In the genomic region with DNA sequence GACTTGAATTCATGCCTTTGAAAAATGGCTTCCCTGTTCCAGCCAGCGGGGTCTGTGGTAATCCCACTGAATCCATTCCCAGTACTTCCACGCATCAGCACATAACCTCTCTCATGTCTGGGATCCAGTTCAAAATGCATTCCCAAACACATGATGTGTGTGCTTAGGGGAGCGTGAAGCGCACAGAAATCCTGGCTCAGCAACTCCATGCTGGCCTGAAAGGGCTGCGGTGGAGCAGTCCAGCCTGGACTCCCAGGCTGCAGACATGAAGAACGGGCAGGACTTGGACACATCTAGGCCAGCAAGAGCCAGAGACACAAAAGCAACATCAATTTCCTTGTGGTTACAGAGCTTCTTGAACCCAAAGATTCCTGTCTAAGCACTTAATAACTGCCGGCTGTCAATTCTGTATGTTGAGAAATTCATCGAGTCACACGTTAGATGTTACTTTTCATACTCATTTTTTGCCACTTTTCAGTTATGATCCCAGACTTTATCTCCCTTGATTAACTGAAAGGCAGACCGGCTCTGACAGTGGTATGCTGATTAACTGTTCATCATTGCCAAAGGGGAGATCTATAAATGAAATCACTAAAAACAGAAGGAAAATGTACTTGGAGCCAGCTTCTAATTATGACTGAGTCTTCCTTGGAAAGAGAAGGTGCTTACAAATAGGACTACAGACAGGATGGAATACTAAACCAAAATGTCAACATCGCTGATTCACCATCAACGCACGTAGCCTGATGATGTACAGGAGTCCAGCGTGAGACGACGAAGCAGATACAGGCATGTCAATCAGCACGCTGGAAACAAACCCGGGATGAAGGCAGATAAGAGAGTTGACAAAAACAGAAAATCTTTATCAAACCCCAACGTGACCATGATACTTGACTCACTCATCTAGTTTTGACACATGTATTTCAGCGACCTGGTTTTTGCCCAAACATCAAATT, we compare ENCODE assay signal across 8 cellular contexts. TPM values are rescaled to one million over a fixed set of nuclear protein-coding genes. Genes with fewer than 3 reads are reported as not detected.
A peak's percentile ranks its signal among the peaks of the same experiment; 100 is the strongest.
DNase-seq lines count a peak whose midpoint lies in the region; ATAC-seq and TF ChIP-seq lines count a peak whose summit lies in the region.

No MANE protein-coding gene starts in this region.

- ATAC-seq in activated CD8-positive, alpha-beta T cell treated with anti-CD3 and anti-CD28 coated beads for 36 hours: peak; percentile 80
- no peak for ATAC-seq in HG03139 (IDR thresholded peaks at IDR 0.05; ENCODE audit: unreplicated experiment)
- ATAC-seq in GM19351 (IDR thresholded peaks at IDR 0.05; ENCODE audit: unreplicated experiment): no peak

- peak overlapping the region; percentile 81 for H3K27ac Mint-ChIP-seq in activated CD8-positive, alpha-beta T cell treated with anti-CD3 and anti-CD28 coated beads for 36 hours

- peaks cover 68% of the 10 kb centered on the region for H3K36me3 Mint-ChIP-seq in activated CD8-positive, alpha-beta T cell treated with anti-CD3 and anti-CD28 coated beads for 36 hours (ENCODE audit: low read depth)

- POLR2A ChIA-PET in activated CD8-positive, alpha-beta T cell treated with anti-CD3 and anti-CD28 coated beads for 36 hours (lab: Charles Lee): interaction anchor here (0.7 to 13.8 kb wide), 6 partner anchors 10 to 76 kb away, joined by 3 to 126 read pairs (median 5); no protein-coding TSS in a partner anchor
- POLR2A ChIA-PET in HEK293T (lab: Yijun Ruan, JAX): no interaction called here

- no peaks in the 10 kb centered on the region for H3K27me3 Mint-ChIP-seq in activated CD8-positive, alpha-beta T cell treated with anti-CD3 and anti-CD28 coated beads for 36 hours

- H3K9me3 Mint-ChIP-seq in activated CD8-positive, alpha-beta T cell treated with anti-CD3 and anti-CD28 coated beads for 36 hours: peaks cover 7% of the 10 kb centered on the region

- no peak overlapping the region for H3K4me3 ChIP-seq in fibroblast of the aortic adventitia (ENCODE audit: low read depth, low read length)

- H3K4me3 Mint-ChIP-seq in activated CD8-positive, alpha-beta T cell treated with anti-CD3 and anti-CD28 coated beads for 36 hours: no peak overlapping the region

- TF ChIP-seq CTCF in activated CD8-positive, alpha-beta T cell treated with anti-CD3 and anti-CD28 coated beads for 36 hours (IDR thresholded peaks at IDR 0.05): no peak
- no peak for TF ChIP-seq CTCF in fibroblast of the aortic adventitia (IDR thresholded peaks at IDR 0.05; ENCODE audit: insufficient read depth, low read length)

- DNase-seq in Daoy (ENCODE audit: low read depth): peak; percentile 64
- peak; percentile 74 for DNase-seq in activated CD8-positive, alpha-beta T cell treated with anti-CD3 and anti-CD28 coated beads for 36 hours
- DNase-seq in fibroblast of the aortic adventitia (ENCODE audit: low read depth): peak; percentile 97
- peak; percentile 63 for DNase-seq in retina
- no peak for DNase-seq in HEK293T (ENCODE audit: extremely low spot score)
- no peak for DNase-seq in NOMO-1 treated with dmso at 0.1 percent for 144 hours (lab: John Stamatoyannopoulos, UW; ENCODE audit: unreplicated experiment)

- CTCF ChIA-PET in activated CD8-positive, alpha-beta T cell treated with anti-CD3 and anti-CD28 coated beads for 36 hours (lab: Charles Lee): interaction anchor here (0.9 kb wide), 1 partner anchor 11 kb away, joined by 4 read pairs; no protein-coding TSS in a partner anchor
- CTCF ChIA-PET in HEK293T (lab: Yijun Ruan, JAX): interaction anchor here (1.6 kb wide), 1 partner anchor 11 kb away, joined by 3 read pairs; no protein-coding TSS in a partner anchor

- H3K4me1 Mint-ChIP-seq in activated CD8-positive, alpha-beta T cell treated with anti-CD3 and anti-CD28 coated beads for 36 hours (ENCODE audit: low read depth): peaks cover 85% of the 10 kb centered on the region

- intact Hi-C loops in activated CD8-positive, alpha-beta T cell treated with anti-CD3 and anti-CD28 coated beads for 36 hours (cut with micrococcal nuclease): no loop called here

TF ChIP-seq in HEK293T, 16 proteins besides CTCF, POLR2A, EP300 and RAD21:
- no peak for TF ChIP-seq SP1 (IDR thresholded peaks at IDR 0.05)
- no peak for TF ChIP-seq HDGF (IDR thresholded peaks at IDR 0.05; ENCODE audit: borderline replicate concordance)
- no peak for TF ChIP-seq FOXM1 (IDR thresholded peaks at IDR 0.05; ENCODE audit: borderline replicate concordance)
- no peak for TF ChIP-seq TARDBP (IDR thresholded peaks at IDR 0.05)
- no peak for TF ChIP-seq ZNF384 (IDR thresholded peaks at IDR 0.05)
- TF ChIP-seq SUZ12 (IDR thresholded peaks at IDR 0.05): no peak
- TF ChIP-seq FOXK2 (IDR thresholded peaks at IDR 0.05): no peak
- no peak for TF ChIP-seq L3MBTL2 (conservative IDR thresholded peaks at IDR 0.05)
- no peak for TF ChIP-seq LEF1 (IDR thresholded peaks at IDR 0.05; ENCODE audit: borderline replicate concordance)
- TF ChIP-seq, protein P1, sequence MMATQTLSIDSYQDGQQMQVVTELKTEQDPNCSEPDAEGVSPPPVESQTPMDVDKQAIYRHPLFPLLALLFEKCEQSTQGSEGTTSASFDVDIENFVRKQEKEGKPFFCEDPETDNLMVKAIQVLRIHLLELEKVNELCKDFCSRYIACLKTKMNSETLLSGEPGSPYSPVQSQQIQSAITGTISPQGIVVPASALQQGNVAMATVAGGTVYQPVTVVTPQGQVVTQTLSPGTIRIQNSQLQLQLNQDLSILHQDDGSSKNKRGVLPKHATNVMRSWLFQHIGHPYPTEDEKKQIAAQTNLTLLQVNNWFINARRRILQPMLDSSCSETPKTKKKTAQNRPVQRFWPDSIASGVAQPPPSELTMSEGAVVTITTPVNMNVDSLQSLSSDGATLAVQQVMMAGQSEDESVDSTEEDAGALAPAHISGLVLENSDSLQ (IDR thresholded peaks at IDR 0.05): no peak
- no peak for TF ChIP-seq FOXA1 (IDR thresholded peaks at IDR 0.05)
- no peak for TF ChIP-seq CTBP1 (IDR thresholded peaks at IDR 0.05; ENCODE audit: borderline replicate concordance)
- TF ChIP-seq BHLHE40 (IDR thresholded peaks at IDR 0.05; ENCODE audit: borderline replicate concordance): no peak
- no peak for TF ChIP-seq ELF4 (IDR thresholded peaks at IDR 0.05)
TF ChIP-seq in HEK293T: peak in this region for 0.

RNA-seq across cellular contexts. Expression of a gene that starts 23.0 kb away (rescaled TPM):
- total RNA-seq in Daoy (2014; rRNA removed; shearing (Covaris generic)): 64.6 and 68.8 TPM in 2 replicates
- total RNA-seq in activated CD8-positive, alpha-beta T cell treated with anti-CD3 and anti-CD28 coated beads for 36 hours: 100 to 1,000 TPM; 150 to 156 TPM
- total RNA-seq in fibroblast of the aortic adventitia (ENCODE audit: low replicate concordance): 97.7 and 113 TPM in 2 replicates

RNA-seq across cellular contexts. Expression of a gene that starts 42.2 kb away (rescaled TPM):
- 2.3 and 3.7 TPM in 2 replicates for total RNA-seq in Daoy (2014; rRNA removed; shearing (Covaris generic))
- 10 to 100 TPM; 10.9 to 12.7 TPM for total RNA-seq in activated CD8-positive, alpha-beta T cell treated with anti-CD3 and anti-CD28 coated beads for 36 hours
- 3.3 TPM in 2 replicates for total RNA-seq in fibroblast of the aortic adventitia (ENCODE audit: low replicate concordance)

Comparison
In these comparisons a context has a peak if more than half of its experiments do, and no peak if none do; other contexts are left out.
1. DNase-seq: peak in Daoy (single experiment), activated CD8-positive, alpha-beta T cell treated with anti-CD3 and anti-CD28 coated beads for 36 hours (single experiment), fibroblast of the aortic adventitia (single experiment) and retina (single experiment); none in HEK293T (single experiment) and NOMO-1 treated with dmso at 0.1 percent for 144 hours (single experiment).